In the genomic region with DNA sequence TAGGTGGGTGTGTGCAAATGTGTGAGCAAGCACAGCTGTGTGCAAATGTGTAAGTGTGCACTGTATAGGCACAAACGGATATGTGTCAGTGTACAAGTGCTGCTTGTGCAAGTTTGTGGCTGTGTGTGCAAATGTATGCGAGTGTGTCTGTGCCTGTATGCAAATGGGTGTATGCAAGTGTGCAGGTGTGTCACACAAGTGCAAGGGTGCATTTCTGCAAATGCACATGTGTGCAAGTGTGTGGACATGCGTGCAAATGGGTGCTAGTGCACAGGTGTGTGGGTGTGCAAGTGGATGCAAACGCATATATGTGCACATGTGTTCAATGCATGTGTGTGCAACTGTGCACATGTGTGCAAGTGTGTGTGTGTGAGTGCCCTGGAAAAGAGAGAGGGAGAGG, we compare ENCODE assay signal across 10 cellular contexts.
DNase-seq lines count a peak whose midpoint lies in the region; ATAC-seq and TF ChIP-seq lines count a peak whose summit lies in the region.
"Had no signal": no experiment of that assay in that cellular context is flagged by ENCODE, and none has a peak within 500 bp of the region (broad histone marks: within the 10 kb centered on the region; RNA-seq: fewer than 3 reads in every experiment).

No MANE protein-coding gene starts in this region.

- peak overlapping the region; percentile 49 for H3K4me2 ChIP-seq in DND-41 (ENCODE audit: insufficient read depth, low read length)

- peaks cover 6% of the 10 kb centered on the region; the same call in 1 of the 2 replicates for H4K20me1 ChIP-seq in DND-41 (ENCODE audit: insufficient read depth, low read length)

- H3K79me2 ChIP-seq in DND-41 (ENCODE audit: insufficient read depth, low read length): no peaks in the 10 kb centered on the region

- H3K36me3 ChIP-seq in DND-41 (ENCODE audit: insufficient read depth, low read length) (no peaks in the 10 kb centered on the region), neutrophil (no peaks in the 10 kb centered on the region)

- H3K9me3 ChIP-seq in DND-41 (ENCODE audit: insufficient read depth, low read length, severe bottlenecking) (no peaks in the 10 kb centered on the region), neutrophil (no peaks in the 10 kb centered on the region)

- peak overlapping the region in 1 of 2 experiments; percentile 17; a peak in 2 of 4 replicates for H3K4me3 ChIP-seq in DND-41 (ENCODE audit: low read depth in 1 of 2, low read length in 2 of 2)
- H3K4me3 ChIP-seq in Jurkat, Clone E6-1 (ENCODE audit: low read length): peak overlapping the region; percentile 36
- peak overlapping the region; percentile 53 to 55 for H3K4me3 ChIP-seq in neutrophil (ENCODE audit: low read depth in 1 of 2, low read length in 1 of 2)
- H3K4me3 ChIP-seq: lung had no signal

- H2AFZ ChIP-seq in DND-41 (ENCODE audit: low read depth, low read length): no peak overlapping the region

- ATAC-seq in DND-41 (ENCODE audit: insufficient read depth, low read depth) (no peak), GM19023 (IDR thresholded peaks at IDR 0.05; ENCODE audit: unreplicated experiment) (no peak)

- H3K9ac ChIP-seq in DND-41 (ENCODE audit: low read depth, low read length): peak overlapping the region; percentile 3; the same call in 1 of the 2 replicates

- peaks cover 41% of the 10 kb centered on the region for H3K4me1 ChIP-seq in DND-41 (ENCODE audit: insufficient read depth, low read length)
- peaks cover 92 to 96% of the 10 kb centered on the region in 2 experiments for H3K4me1 ChIP-seq in neutrophil (ENCODE audit: control insufficient read depth in 1 of 2, insufficient read depth in 1 of 2, low read depth in 1 of 2, low read length in 1 of 2)

- H3K27me3 ChIP-seq in DND-41 (ENCODE audit: insufficient read depth, low read length, poor library complexity) (no peaks in the 10 kb centered on the region), neutrophil (no peaks in the 10 kb centered on the region)

- DNase-seq in DND-41 (no peak), caudate nucleus (lab: John Stamatoyannopoulos, UW) (no peak), pons (ENCODE audit: low spot score) (no peak), Ammon's horn (ENCODE audit: low spot score) (no peak)
- DNase-seq in Jurkat, Clone E6-1 (ENCODE audit: low read depth, low spot score): no peak
- no peak for DNase-seq in effector CD8-positive, alpha-beta T cell (lab: John Stamatoyannopoulos, UW)
- DNase-seq: NCI-H526 treated with DMSO at 0.1 percent for 48 hours had no signal

- peak overlapping the region; percentile 81 for H3K27ac ChIP-seq in DND-41 (ENCODE audit: low read length)
- peak overlapping the region; percentile 36 for H3K27ac ChIP-seq in caudate nucleus (ENCODE audit: low read depth, low read length)
- H3K27ac ChIP-seq in neutrophil: peak overlapping the region; percentile 99

- TF ChIP-seq CTCF in DND-41 (IDR thresholded peaks at IDR 0.05; ENCODE audit: borderline replicate concordance, extremely low read depth, low read length, poor library complexity, severe bottlenecking): no peak
- TF ChIP-seq CTCF in neutrophil (IDR thresholded peaks at IDR 0.05): no peak

Comparison
In these comparisons a context has a peak if more than half of its experiments do, and no peak if none do; other contexts are left out.
1. H3K27ac ChIP-seq: peak in every context shown above with its lines; median percentile 99 in neutrophil; 81 in DND-41; 36 in caudate nucleus.